In genomic region chr18:9108911-9109310, GRCh38 we compare ENCODE assay signal across 13 cellular contexts. TPM values are rescaled to one million over a fixed set of nuclear protein-coding genes. Genes with fewer than 3 reads are reported as not detected.
DNase-seq lines count a peak whose midpoint lies in the region; ATAC-seq and TF ChIP-seq lines count a peak whose summit lies in the region.
"Had no signal": no experiment of that assay in that cellular context is flagged by ENCODE, and none has a peak within 500 bp of the region (broad histone marks: within the 10 kb centered on the region; RNA-seq: fewer than 3 reads in every experiment).

No MANE protein-coding gene starts in this region.

- no peaks in the 10 kb centered on the region for H3K9me3 Mint-ChIP-seq in activated naive CD4-positive, alpha-beta T cell treated with anti-CD3 and anti-CD28 coated beads, Interleukin-2, amount 50 U/mL, for 24 hours
- H3K9me3 Mint-ChIP-seq in activated CD8-positive, alpha-beta T cell treated with anti-CD3 and anti-CD28 coated beads, Interleukin-2, amount 10 ng/mL, durations not matched to agents 7 days and 5 days (ENCODE audit: insufficient read depth) = no peaks in the 10 kb centered on the region
- H3K9me3 Mint-ChIP-seq in immature natural killer cell = no peaks in the 10 kb centered on the region

- H3K4me1 ChIP-seq in thyroid gland = peaks cover 71 to 86% of the 10 kb centered on the region in 2 donors

- H3K4me3 Mint-ChIP-seq in activated naive CD4-positive, alpha-beta T cell treated with anti-CD3 and anti-CD28 coated beads, Interleukin-2, amount 50 U/mL, for 24 hours = peak overlapping the region; percentile 96
- H3K4me3 Mint-ChIP-seq in activated CD8-positive, alpha-beta T cell treated with anti-CD3 and anti-CD28 coated beads, Interleukin-2, amount 10 ng/mL, durations not matched to agents 7 days and 5 days = peak overlapping the region; percentile 30
- peak overlapping the region in 1 of 5 donors; percentile 36 for H3K4me3 Mint-ChIP-seq in immature natural killer cell

- TF ChIP-seq POLR2A in thyroid gland (IDR thresholded peaks at IDR 0.05) = no peak

- peak overlapping the region; percentile 96 for H3K27ac Mint-ChIP-seq in activated naive CD4-positive, alpha-beta T cell treated with anti-CD3 and anti-CD28 coated beads, Interleukin-2, amount 50 U/mL, for 24 hours
- H3K27ac Mint-ChIP-seq in activated CD8-positive, alpha-beta T cell treated with anti-CD3 and anti-CD28 coated beads, Interleukin-2, amount 10 ng/mL, durations not matched to agents 7 days and 5 days = peak overlapping the region; percentile 62
- peak overlapping the region in 4 of 6 donors; percentile 17 to 84 (median 33) for H3K27ac Mint-ChIP-seq in immature natural killer cell

- intact Hi-C loops in thyroid gland (cut with DNase I) = no loop called here

- peaks cover 98% of the 10 kb centered on the region for H3K4me1 Mint-ChIP-seq in activated naive CD4-positive, alpha-beta T cell treated with anti-CD3 and anti-CD28 coated beads, Interleukin-2, amount 50 U/mL, for 24 hours
- peaks cover 86% of the 10 kb centered on the region for H3K4me1 Mint-ChIP-seq in activated CD8-positive, alpha-beta T cell treated with anti-CD3 and anti-CD28 coated beads, Interleukin-2, amount 10 ng/mL, durations not matched to agents 7 days and 5 days (ENCODE audit: low read depth)
- peaks cover 86 to 98% of the 10 kb centered on the region in 2 donors for H3K4me1 Mint-ChIP-seq in immature natural killer cell

- H3K36me3 ChIP-seq in thyroid gland = no peaks in the 10 kb centered on the region

- no peaks in the 10 kb centered on the region for H3K27me3 ChIP-seq in thyroid gland
- H3K27me3 ChIP-seq: body of pancreas had no signal

- H3K27ac ChIP-seq in thyroid gland = peak overlapping the region in 2 of 3 donors; percentile 24
- H3K27ac ChIP-seq: body of pancreas had no signal

- H3K36me3 Mint-ChIP-seq in activated naive CD4-positive, alpha-beta T cell treated with anti-CD3 and anti-CD28 coated beads, Interleukin-2, amount 50 U/mL, for 24 hours = peaks cover 15% of the 10 kb centered on the region
- H3K36me3 Mint-ChIP-seq in activated CD8-positive, alpha-beta T cell treated with anti-CD3 and anti-CD28 coated beads, Interleukin-2, amount 10 ng/mL, durations not matched to agents 7 days and 5 days (ENCODE audit: low read depth) = peaks cover 88% of the 10 kb centered on the region
- H3K36me3 Mint-ChIP-seq in immature natural killer cell = no peaks in the 10 kb centered on the region

- 82 to 88% methylated on average over 2 of the region's 2 CpGs for WGBS in thyroid gland, 2 donors

- CTCF ChIA-PET in activated CD8-positive, alpha-beta T cell treated with anti-CD3 and anti-CD28 coated beads, Interleukin-2, amount 10 ng/mL, durations not matched to agents 7 days and 5 days (lab: Charles Lee) = interaction anchor here (0.7 to 3.8 kb wide), 9 partner anchors 12 to 39 kb away, joined by 3 to 23 read pairs (median 6); partner anchors contain the start of gene ANKRD12

- DNase-seq in activated naive CD4-positive, alpha-beta T cell treated with Interleukin-2 at 50 U/mL for 16 hours = no peak
- no peak for DNase-seq in activated CD8-positive, alpha-beta T cell treated with anti-CD3 and anti-CD28 coated beads, Interleukin-2, amount 10 ng/mL, durations not matched to agents 7 days and 5 days
- DNase-seq in immature natural killer cell (no peak), thyroid gland (no peak), SIG-M5 treated with dmso at 0.1 percent for 504 hours (lab: John Stamatoyannopoulos, UW; ENCODE audit: unreplicated experiment) (no peak)
- DNase-seq: activated CD4-positive, alpha-beta T cell treated with anti-CD3 and anti-CD28 coated beads, Interleukin-2, amount 50 U/mL, for 1 hour; body of pancreas; erythroblast; stimulated activated naive CD4-positive, alpha-beta T cell treated with Interleukin-2 at 50 U/mL for 16 hours had no signal

- POLR2A ChIA-PET in activated CD8-positive, alpha-beta T cell treated with anti-CD3 and anti-CD28 coated beads, Interleukin-2, amount 10 ng/mL, durations not matched to agents 7 days and 5 days (lab: Charles Lee) = interaction anchor here (0.6 to 3.3 kb wide), 7 partner anchors 7 to 28 kb away, joined by 3 to 18 read pairs (median 10); partner anchors contain the start of gene ANKRD12

- no peak for TF ChIP-seq CTCF in thyroid gland (IDR thresholded peaks at IDR 0.05)

- H3K9me3 ChIP-seq in thyroid gland = no peaks in the 10 kb centered on the region
- H3K9me3 ChIP-seq: body of pancreas had no signal

- H3K27me3 Mint-ChIP-seq in activated naive CD4-positive, alpha-beta T cell treated with anti-CD3 and anti-CD28 coated beads, Interleukin-2, amount 50 U/mL, for 24 hours = no peaks in the 10 kb centered on the region
- no peaks in the 10 kb centered on the region for H3K27me3 Mint-ChIP-seq in activated CD8-positive, alpha-beta T cell treated with anti-CD3 and anti-CD28 coated beads, Interleukin-2, amount 10 ng/mL, durations not matched to agents 7 days and 5 days (ENCODE audit: low read depth)
- peaks cover 0 to 2% (median 0%) of the 10 kb centered on the region in 3 donors for H3K27me3 Mint-ChIP-seq in immature natural killer cell (ENCODE audit: low read depth in 3 of 3)

- no peak for ATAC-seq in activated CD8-positive, alpha-beta T cell treated with anti-CD3 and anti-CD28 coated beads, Interleukin-2, amount 10 ng/mL, durations not matched to agents 7 days and 5 days
- ATAC-seq in GM21367 (IDR thresholded peaks at IDR 0.05; ENCODE audit: unreplicated experiment) (no peak), GM18511 (IDR thresholded peaks at IDR 0.05; ENCODE audit: unreplicated experiment) (no peak)
- ATAC-seq: body of pancreas, Right ventricle myocardium inferior had no signal

- H3K4me3 ChIP-seq in thyroid gland (replicated peaks in 1 of 3) = no peak overlapping the region
- H3K4me3 ChIP-seq: body of pancreas had no signal

RNA-seq across cellular contexts. Expression of gene NDUFV2, which starts 6.4 kb away (rescaled TPM):
- 100 to 1,000 TPM; 200 to 206 TPM for total RNA-seq in activated CD8-positive, alpha-beta T cell treated with anti-CD3 and anti-CD28 coated beads, Interleukin-2, amount 10 ng/mL, durations not matched to agents 7 days and 5 days
- polyA plus RNA-seq in immature natural killer cell = 100 to 1,000 TPM in 2 of 3 donors, 10 to 100 TPM in 1; 88.7 to 155 (median 115) TPM
- total RNA-seq in thyroid gland = 100 to 1,000 TPM; 103 to 114 (median 108) TPM

RNA-seq across cellular contexts. Expression of gene ANKRD12, which starts 27.7 kb away (rescaled TPM):
- 10 to 100 TPM; 60.8 to 68.9 TPM for total RNA-seq in activated CD8-positive, alpha-beta T cell treated with anti-CD3 and anti-CD28 coated beads, Interleukin-2, amount 10 ng/mL, durations not matched to agents 7 days and 5 days
- polyA plus RNA-seq in immature natural killer cell = 10 to 100 TPM in 2 of 3 donors, 1 to 10 TPM in 1; 8.8 to 69.7 (median 35.7) TPM
- 100 to 1,000 TPM in 2 of 4 donors, 10 to 100 TPM in 2; 74.6 to 155 (median 109) TPM for total RNA-seq in thyroid gland

Comparison
In these comparisons a context has a peak if more than half of its experiments do, and no peak if none do; other contexts are left out.
1. H3K27ac Mint-ChIP-seq: peak in every context shown above with its lines; median percentile 96 in activated naive CD4-positive, alpha-beta T cell treated with anti-CD3 and anti-CD28 coated beads, Interleukin-2, amount 50 U/mL, for 24 hours; 62 in activated CD8-positive, alpha-beta T cell treated with anti-CD3 and anti-CD28 coated beads, Interleukin-2, amount 10 ng/mL, durations not matched to agents 7 days and 5 days; 33 in immature natural killer cell.